ENCODE assay signal across 15 cellular contexts in the genomic region with DNA sequence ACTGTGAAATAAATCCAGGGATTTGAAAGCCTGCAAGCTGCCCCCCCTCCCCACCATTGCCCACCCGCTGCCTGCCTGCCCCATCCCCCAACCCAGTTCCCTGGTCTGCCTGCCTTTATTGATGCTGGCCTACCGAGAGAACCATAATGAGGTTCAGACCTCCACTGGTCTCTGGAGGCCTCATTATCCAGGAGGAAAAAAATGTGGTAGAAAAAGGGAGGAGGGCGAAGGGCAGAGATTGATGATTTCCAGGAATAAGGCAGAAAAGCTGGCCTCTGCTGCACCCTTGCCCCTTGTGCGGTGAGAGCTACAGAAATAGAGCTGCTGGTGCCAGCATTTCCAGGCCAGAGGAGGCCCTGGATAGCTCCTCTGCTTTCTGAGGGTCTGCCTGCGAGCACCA.
DNase-seq lines count a peak whose midpoint lies in the region; ATAC-seq and TF ChIP-seq lines count a peak whose summit lies in the region.
"Had no signal": no experiment of that assay in that cellular context is flagged by ENCODE, and none has a peak within 500 bp of the region (broad histone marks: within the 10 kb centered on the region; RNA-seq: fewer than 3 reads in every experiment).

No MANE protein-coding gene starts in this region.

- H3K36me3 Mint-ChIP-seq in natural killer cell, result no peaks in the 10 kb centered on the region
- H3K36me3 Mint-ChIP-seq: CD14-positive monocyte; CD8-positive, alpha-beta T cell had no signal

- H3K4me3 Mint-ChIP-seq in natural killer cell, result no peak overlapping the region
- H3K4me3 Mint-ChIP-seq: CD14-positive monocyte; CD8-positive, alpha-beta T cell had no signal

- DNase-seq in BE2C (peak; percentile 25), SK-N-MC (ENCODE audit: low read depth, low spot score) (no peak), left kidney (ENCODE audit: low read depth, low spot score) (peak; percentile 21), retina (peak; percentile 60), NCI-H446 treated with DMSO at 0.1 percent for 48 hours (lab: John Stamatoyannopoulos, UW) (no peak), smooth muscle cell (lab: John Stamatoyannopoulos, UW; ENCODE audit: unreplicated experiment) (no peak), natural killer cell (no peak)
- DNase-seq: CD8-positive, alpha-beta T cell; COR-L47; DMS153; DMS79 treated with DMSO at 0.1 percent for 48 hours; EL; GM23248 had no signal

- no peaks in the 10 kb centered on the region for H3F3A ChIP-seq in smooth muscle cell (ENCODE audit: low read depth)

- H3K4me1 Mint-ChIP-seq in natural killer cell, result no peaks in the 10 kb centered on the region
- H3K4me1 Mint-ChIP-seq: CD14-positive monocyte had no signal

- H3K27me3 ChIP-seq in BE2C (no peaks in the 10 kb centered on the region), smooth muscle cell (ENCODE audit: low read depth) (no peaks in the 10 kb centered on the region)

- H3K4me3 ChIP-seq in BE2C (ENCODE audit: low read depth, low read length) (no peak overlapping the region), SK-N-MC (no peak overlapping the region), smooth muscle cell (no peak overlapping the region)
- H3K4me3 ChIP-seq: GM23248 had no signal

- no peaks in the 10 kb centered on the region for H3K79me2 ChIP-seq in smooth muscle cell (ENCODE audit: low read depth)

- H3K9me3 Mint-ChIP-seq in natural killer cell, result peaks cover 4 to 7% of the 10 kb centered on the region in 2 donors
- H3K9me3 Mint-ChIP-seq: CD8-positive, alpha-beta T cell had no signal

- no peak for ATAC-seq in natural killer cell
- ATAC-seq: CD8-positive, alpha-beta T cell; HCT116 had no signal

- intact Hi-C loops in natural killer cell (cut with micrococcal nuclease), result no loop called here

- H2AFZ ChIP-seq in smooth muscle cell (ENCODE audit: low read depth), result no peak overlapping the region
- H2AFZ ChIP-seq: GM23248 had no signal

- no peak overlapping the region for H3K9ac ChIP-seq in SK-N-MC (ENCODE audit: insufficient read length)
- no peak overlapping the region for H3K9ac ChIP-seq in smooth muscle cell (ENCODE audit: low read depth)
- H3K9ac ChIP-seq: GM23248 had no signal

- no peaks in the 10 kb centered on the region for H3K27me3 Mint-ChIP-seq in natural killer cell (ENCODE audit: low read depth in 2 of 2)

- H3K4me1 ChIP-seq in BE2C, result peaks cover 2% of the 10 kb centered on the region; the same call in 1 of the 2 replicates
- H3K4me1 ChIP-seq in smooth muscle cell (ENCODE audit: low read depth), result peaks cover 5% of the 10 kb centered on the region

- WGBS in smooth muscle cell (ENCODE audit: low lambda C conversion rate), result 67% methylated on average over 5 of the region's 5 CpGs

- H3K9me3 ChIP-seq in BE2C, result no peaks in the 10 kb centered on the region
- H3K9me3 ChIP-seq in SK-N-MC (ENCODE audit: low read depth, low read length), result no peaks in the 10 kb centered on the region
- no peaks in the 10 kb centered on the region for H3K9me3 ChIP-seq in smooth muscle cell (replicated peaks; ENCODE audit: low read depth)

- H3K4me2 ChIP-seq in smooth muscle cell, result no peak overlapping the region

- H3K27ac Mint-ChIP-seq in natural killer cell, result no peak overlapping the region
- H3K27ac Mint-ChIP-seq: CD8-positive, alpha-beta T cell had no signal

- H4K20me1 ChIP-seq in smooth muscle cell (ENCODE audit: low read depth), result peaks cover 25% of the 10 kb centered on the region

- H3K27ac ChIP-seq in SK-N-MC (peak overlapping the region; percentile 14; the same call in 1 of the 2 replicates), smooth muscle cell (ENCODE audit: low read depth) (no peak overlapping the region)
- H3K27ac ChIP-seq: GM23248 had no signal

- no peaks in the 10 kb centered on the region; the same call in none of the 2 replicates for H3K36me3 ChIP-seq in BE2C
- peaks cover 98% of the 10 kb centered on the region for H3K36me3 ChIP-seq in SK-N-MC (ENCODE audit: insufficient read depth, low read length)
- no peaks in the 10 kb centered on the region for H3K36me3 ChIP-seq in smooth muscle cell (ENCODE audit: low read depth)

- TF ChIP-seq CTCF in BE2C (IDR thresholded peaks at IDR 0.05; ENCODE audit: low read depth, low read length) (no peak), smooth muscle cell (IDR thresholded peaks at IDR 0.05; ENCODE audit: borderline replicate concordance, insufficient read depth, poor library complexity, severe bottlenecking) (no peak), natural killer cell (IDR thresholded peaks at IDR 0.05) (no peak)

Comparison
In these comparisons a context has a peak if more than half of its experiments do, and no peak if none do; other contexts are left out.
1. DNase-seq: peak in BE2C (single experiment), left kidney (single experiment) and retina (single experiment); none in SK-N-MC (single experiment), NCI-H446 treated with DMSO at 0.1 percent for 48 hours (single experiment), smooth muscle cell (single experiment) and natural killer cell (single experiment).